Comparison of ENCODE assay signal across 25 cellular contexts in genomic region chr5:67752357-67752708, GRCh38.
"Had no signal": no experiment of that assay in that cellular context is flagged by ENCODE, and none has a peak within 500 bp of the region (broad histone marks: within the 10 kb centered on the region; RNA-seq: fewer than 3 reads in every experiment).

No MANE protein-coding gene starts in this region.

- H3K9ac ChIP-seq: neural progenitor cell had no signal

- H3K36me3 ChIP-seq: esophagus squamous epithelium, gastroesophageal sphincter, left ventricle myocardium inferior, lower lobe of right lung, pancreas, right lobe of liver, tibial artery, upper lobe of right lung had no signal

- H3K4me2 ChIP-seq: neural progenitor cell had no signal

- H3K27ac ChIP-seq: esophagus squamous epithelium, gastroesophageal sphincter, left ventricle myocardium inferior, lower lobe of right lung, neural progenitor cell, pancreas, right lobe of liver, tibial artery, upper lobe of right lung had no signal

- H3K27me3 ChIP-seq: esophagus squamous epithelium, gastroesophageal sphincter, neural progenitor cell, pancreas, right lobe of liver, tibial artery, upper lobe of right lung had no signal

- H2AFZ ChIP-seq: neural progenitor cell had no signal

- H3K4me1 Mint-ChIP-seq: immature natural killer cell; memory B cell; stimulated activated memory B cell treated with anti-CD40 and anti-IgM and Interleukin-4, amounts not matched to agents 10 μg/mL and 1 μg/mL and 100 μg/mL, for 72 hours had no signal

- H3K27ac Mint-ChIP-seq: dendritic cell treated with granulocyte-macrophage colony-stimulating factor and Interleukin-4, amounts not matched to agents 40 ng/mL and 50 ng/mL, for 4 days; effector memory CD8-positive, alpha-beta T cell; immature natural killer cell; memory B cell; mesothelial cell of epicardium; natural killer cell treated with Interleukin-12 subunit alpha and Interleukin-12 subunit beta and Interleukin-15 and Interleukin-18, amount 100 ng/mL, for 72 hours; neural progenitor cell; progenitor cell of endocrine pancreas; stimulated activated memory B cell treated with anti-CD40 and anti-IgM and Interleukin-4, amounts not matched to agents 10 μg/mL and 1 μg/mL and 100 μg/mL, for 72 hours; stimulated activated naive CD8-positive, alpha-beta T cell treated with anti-CD3 and anti-CD28 coated beads, Interleukin-15, Interleukin-2, amounts not matched to agents 100 ng/mL and 50 ng/mL, for 24 hours had no signal

- H3K4me3 Mint-ChIP-seq: dendritic cell treated with granulocyte-macrophage colony-stimulating factor and Interleukin-4, amounts not matched to agents 40 ng/mL and 50 ng/mL, for 4 days; effector memory CD8-positive, alpha-beta T cell; immature natural killer cell; memory B cell; mesothelial cell of epicardium; natural killer cell treated with Interleukin-12 subunit alpha and Interleukin-12 subunit beta and Interleukin-15 and Interleukin-18, amount 100 ng/mL, for 72 hours; neural progenitor cell; stimulated activated memory B cell treated with anti-CD40 and anti-IgM and Interleukin-4, amounts not matched to agents 10 μg/mL and 1 μg/mL and 100 μg/mL, for 72 hours; stimulated activated naive CD8-positive, alpha-beta T cell treated with anti-CD3 and anti-CD28 coated beads, Interleukin-15, Interleukin-2, amounts not matched to agents 100 ng/mL and 50 ng/mL, for 24 hours had no signal

- H3K9me3 ChIP-seq: pancreas, right lobe of liver, upper lobe of right lung had no signal

- H3K36me3 Mint-ChIP-seq: memory B cell, neural progenitor cell had no signal

- H3K4me3 ChIP-seq: esophagus squamous epithelium, gastroesophageal sphincter, left ventricle myocardium inferior, lower lobe of right lung, neural progenitor cell, pancreas, right lobe of liver, tibial artery, upper lobe of right lung had no signal

- DNase-seq: effector memory CD8-positive, alpha-beta T cell; esophagus squamous epithelium; foreskin fibroblast; glutamatergic neuron; immature natural killer cell; left ventricle myocardium inferior; lower lobe of right lung; occipital lobe; pancreas; retina; stimulated activated CD4-positive, alpha-beta T cell treated with anti-CD3 and anti-CD28 coated beads, Interleukin-4, amount 100 ng/mL, for 1 hour; upper lobe of right lung had no signal

- H3K27me3 Mint-ChIP-seq: dendritic cell treated with granulocyte-macrophage colony-stimulating factor and Interleukin-4, amounts not matched to agents 40 ng/mL and 50 ng/mL, for 4 days; effector memory CD8-positive, alpha-beta T cell; natural killer cell treated with Interleukin-12 subunit alpha and Interleukin-12 subunit beta and Interleukin-15 and Interleukin-18, amount 100 ng/mL, for 72 hours; progenitor cell of endocrine pancreas; stimulated activated memory B cell treated with anti-CD40 and anti-IgM and Interleukin-4, amounts not matched to agents 10 μg/mL and 1 μg/mL and 100 μg/mL, for 72 hours had no signal

- H3K4me1 ChIP-seq: esophagus squamous epithelium, gastroesophageal sphincter, left ventricle myocardium inferior, lower lobe of right lung, pancreas, right lobe of liver, upper lobe of right lung had no signal

- FAIRE-seq: colon, keratinocyte, pancreas had no signal
